ENCODE assay signal across 8 cellular contexts in genomic region chr19:29528350-29528945, GRCh38. TPM values are rescaled to one million over a fixed set of nuclear protein-coding genes. Genes with fewer than 3 reads are reported as not detected.
A peak's percentile ranks its signal among the peaks of the same experiment; 100 is the strongest.
DNase-seq lines count a peak whose midpoint lies in the region; ATAC-seq and TF ChIP-seq lines count a peak whose summit lies in the region.

No MANE protein-coding gene starts in this region.

- H3K9me3 Mint-ChIP-seq in activated naive CD8-positive, alpha-beta T cell treated with anti-CD3 and anti-CD28 coated beads, Interleukin-2, amount 50 U/mL, for 24 hours: no peaks in the 10 kb centered on the region

- H3K36me3 Mint-ChIP-seq in activated naive CD8-positive, alpha-beta T cell treated with anti-CD3 and anti-CD28 coated beads, Interleukin-2, amount 50 U/mL, for 24 hours (ENCODE audit: low read depth): no peaks in the 10 kb centered on the region

- peaks cover 17 to 48% of the 10 kb centered on the region in 2 donors for H3K27me3 ChIP-seq in right atrium auricular region
- peaks cover 42% of the 10 kb centered on the region for H3K27me3 ChIP-seq in rectal smooth muscle tissue (ENCODE audit: control insufficient read depth, insufficient read depth, low read length)
- no peaks in the 10 kb centered on the region for H3K27me3 ChIP-seq in aorta (ENCODE audit: control insufficient read depth in 1 of 2, insufficient read depth in 2 of 2, low read length in 1 of 2)

- intact Hi-C loops in aorta (cut with DNase I): no loop called here

- in situ Hi-C loops in GM13976 (cut with MboI; ENCODE audit: low sequenced_read_pairs, unreplicated experiment): no loop called here

- H3K4me1 ChIP-seq in right atrium auricular region (peaks cover 0 to 57% of the 10 kb centered on the region in 2 donors), rectal smooth muscle tissue (ENCODE audit: control insufficient read depth, insufficient read depth, low read length) (peaks cover 3% of the 10 kb centered on the region), aorta (ENCODE audit: control insufficient read depth in 1 of 2, insufficient read depth in 2 of 2, low read length in 2 of 2) (no peaks in the 10 kb centered on the region)

- peak; percentile 83 for ATAC-seq in HG03432 (IDR thresholded peaks at IDR 0.05; ENCODE audit: unreplicated experiment)
- ATAC-seq in activated naive CD8-positive, alpha-beta T cell treated with anti-CD3 and anti-CD28 coated beads, Interleukin-2, amount 50 U/mL, for 24 hours: peak; percentile 72
- ATAC-seq in aorta (ENCODE audit: low FRiP score): peak; percentile 77

- H3K27ac ChIP-seq in right atrium auricular region: no peak overlapping the region
- H3K27ac ChIP-seq in rectal smooth muscle tissue (ENCODE audit: low read depth, low read length): no peak overlapping the region
- no peak overlapping the region for H3K27ac ChIP-seq in aorta (ENCODE audit: low read depth in 1 of 2, low read length in 2 of 2)

- TF ChIP-seq CTCF in GM13976 (IDR thresholded peaks at IDR 0.05; ENCODE audit: borderline replicate concordance, control extremely low read depth, extremely low read depth, insufficient read depth, missing control alignments) (peak; percentile 56), right atrium auricular region (IDR thresholded peaks at IDR 0.05) (peak; percentile 63 to 83)

- H3K4me3 Mint-ChIP-seq in activated naive CD8-positive, alpha-beta T cell treated with anti-CD3 and anti-CD28 coated beads, Interleukin-2, amount 50 U/mL, for 24 hours: peak overlapping the region; percentile 40

- no peak overlapping the region for H3K9ac ChIP-seq in rectal smooth muscle tissue (ENCODE audit: low read length)

- H3K36me3 ChIP-seq in right atrium auricular region: no peaks in the 10 kb centered on the region
- no peaks in the 10 kb centered on the region for H3K36me3 ChIP-seq in rectal smooth muscle tissue (ENCODE audit: control insufficient read depth, insufficient read depth, low read length)
- H3K36me3 ChIP-seq in aorta (ENCODE audit: control insufficient read depth in 1 of 2, insufficient read depth in 2 of 2, low read length in 1 of 2): no peaks in the 10 kb centered on the region

- no peak overlapping the region for H3K27ac Mint-ChIP-seq in activated naive CD8-positive, alpha-beta T cell treated with anti-CD3 and anti-CD28 coated beads, Interleukin-2, amount 50 U/mL, for 24 hours

- WGBS in aorta, 2 donors: 0 to 1% methylated on average over 57 of the region's 57 CpGs

- peaks cover 76% of the 10 kb centered on the region for H3K27me3 Mint-ChIP-seq in activated naive CD8-positive, alpha-beta T cell treated with anti-CD3 and anti-CD28 coated beads, Interleukin-2, amount 50 U/mL, for 24 hours

- DNase-seq in GM13976 (ENCODE audit: low spot score) (peak; percentile 90), SK-N-DZ (ENCODE audit: low spot score) (peak; percentile 68), right atrium auricular region (ENCODE audit: low spot score) (no peak), aorta (peak in 1 of 2 donors; percentile 81), GOT3 (lab: John Stamatoyannopoulos, UW) (no peak)
- peak; percentile 80 for DNase-seq in activated naive CD8-positive, alpha-beta T cell treated with anti-CD3 and anti-CD28 coated beads, Interleukin-2, amount 50 U/mL, for 24 hours

- H3K4me3 ChIP-seq in right atrium auricular region (peak overlapping the region in 1 of 2 donors; percentile 36), rectal smooth muscle tissue (ENCODE audit: low read length) (peak overlapping the region; percentile 55), aorta (ENCODE audit: low read length in 2 of 2) (no peak overlapping the region)

- H3K9me3 ChIP-seq in right atrium auricular region: no peaks in the 10 kb centered on the region
- peaks cover 2% of the 10 kb centered on the region for H3K9me3 ChIP-seq in aorta (ENCODE audit: control insufficient read depth, low read length)

- peaks cover 30% of the 10 kb centered on the region for H3K4me1 Mint-ChIP-seq in activated naive CD8-positive, alpha-beta T cell treated with anti-CD3 and anti-CD28 coated beads, Interleukin-2, amount 50 U/mL, for 24 hours

RNA-seq across cellular contexts. Expression of gene VSTM2B, which starts 2.7 kb away (rescaled TPM):
- 0.32 and 1.2 TPM in 2 replicates for polyA plus RNA-seq in SK-N-DZ (2014; cell fraction: cytosol; rRNA removed)
- polyA plus RNA-seq in SK-N-DZ (2014; cell fraction: nucleus; rRNA removed): 0.98 and 2.9 TPM in 2 replicates
- not detected for total RNA-seq in right atrium auricular region
- not detected for total RNA-seq in aorta
- not detected for polyA plus RNA-seq in aorta

Comparison
In these comparisons a context has a peak if more than half of its experiments do, and no peak if none do; other contexts are left out.
1. DNase-seq: peak in GM13976 (single experiment), SK-N-DZ (single experiment) and activated naive CD8-positive, alpha-beta T cell treated with anti-CD3 and anti-CD28 coated beads, Interleukin-2, amount 50 U/mL, for 24 hours (single experiment); none in right atrium auricular region (single experiment) and GOT3 (single experiment).
2. Peak in every context shown above with its lines, with median percentiles within 50 percentile points of each other: ATAC-seq.